23 cellular contexts compared by ENCODE assay signal in the genomic region with DNA sequence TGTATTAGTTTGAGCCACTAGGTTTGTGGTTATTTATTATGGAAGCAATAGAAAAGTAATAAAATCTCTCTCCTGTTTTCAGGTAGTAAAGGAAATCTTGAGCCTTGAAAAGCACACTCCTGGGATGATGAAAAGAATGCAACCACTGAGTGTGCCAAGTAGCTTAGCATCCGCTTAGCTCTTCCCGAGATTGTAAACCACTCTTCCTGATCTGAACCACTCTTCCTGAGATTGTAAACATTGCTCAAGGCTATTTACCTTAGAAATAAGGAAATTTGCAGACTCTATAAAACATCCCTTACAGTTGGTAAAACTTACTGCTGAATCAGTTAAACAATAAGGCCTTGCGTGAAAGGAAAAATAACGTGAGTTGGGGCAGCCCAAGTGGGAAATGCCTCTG. TPM values are rescaled to one million over a fixed set of nuclear protein-coding genes. Genes with fewer than 3 reads are reported as not detected.
DNase-seq lines count a peak whose midpoint lies in the region; ATAC-seq, FAIRE-seq and TF ChIP-seq lines count a peak whose summit lies in the region.
"Had no signal": no experiment of that assay in that cellular context is flagged by ENCODE, and none has a peak within 500 bp of the region (broad histone marks: within the 10 kb centered on the region; RNA-seq: fewer than 3 reads in every experiment).

No MANE protein-coding gene starts in this region.

- DNase-seq in left ventricle myocardium inferior (no peak), cardiac septum (ENCODE audit: low spot score) (no peak), endothelial cell (ENCODE audit: low spot score) (no peak), lower lobe of right lung (no peak), kidney glomerular epithelial cell (lab: John Stamatoyannopoulos, UW) (no peak), small intestine (no peak)
- DNase-seq: BE2C; CD4-positive, alpha-beta T cell; DMS153; GF-D8; MG63; NCI-H1048; NCI-H2081; NCI-H510A treated with DMSO at 0.1 percent for 48 hours; NCI-H774; OCI-M1; SHP77 had no signal

- H3K27ac ChIP-seq in left ventricle myocardium inferior (replicated peaks) (peak overlapping the region; percentile 9), lower lobe of right lung (no peak overlapping the region), small intestine (ENCODE audit: low read depth in 1 of 2, low read length in 1 of 2) (no peak overlapping the region)
- H3K27ac ChIP-seq: HL-60, KMS-11 had no signal

- H3K4me3 ChIP-seq in left ventricle myocardium inferior (no peak overlapping the region), lower lobe of right lung (no peak overlapping the region), small intestine (ENCODE audit: low read depth in 1 of 2, low read length in 2 of 2) (no peak overlapping the region)
- H3K4me3 ChIP-seq: HAP-1, MG63 had no signal

- H3K27ac Mint-ChIP-seq in endothelial cell (ENCODE audit: unreplicated experiment) = peak overlapping the region; percentile 98
- H3K27ac Mint-ChIP-seq: CD4-positive, alpha-beta T cell had no signal

- H3K27me3 ChIP-seq in left ventricle myocardium inferior (ENCODE audit: low read depth) (no peaks in the 10 kb centered on the region), lower lobe of right lung (ENCODE audit: low read depth) (no peaks in the 10 kb centered on the region), small intestine (ENCODE audit: control insufficient read depth in 2 of 2, insufficient read depth in 2 of 2, low read length in 2 of 2) (no peaks in the 10 kb centered on the region)
- H3K27me3 ChIP-seq: BE2C, MG63 had no signal

- no peak for TF ChIP-seq CTCF in left ventricle myocardium inferior (IDR thresholded peaks at IDR 0.05; ENCODE audit: borderline replicate concordance)
- TF ChIP-seq CTCF in endothelial cell (IDR thresholded peaks at IDR 0.05; ENCODE audit: unreplicated experiment) = no peak
- no peak for TF ChIP-seq CTCF in lower lobe of right lung (IDR thresholded peaks at IDR 0.05)

- H3K9me3 ChIP-seq in left ventricle myocardium inferior (replicated peaks) (no peaks in the 10 kb centered on the region), lower lobe of right lung (no peaks in the 10 kb centered on the region), small intestine (ENCODE audit: control insufficient read depth, low read depth) (no peaks in the 10 kb centered on the region)
- H3K9me3 ChIP-seq: BE2C, HAP-1, MG63 had no signal

- peaks cover 3% of the 10 kb centered on the region for H3K27me3 Mint-ChIP-seq in endothelial cell (ENCODE audit: unreplicated experiment)

- no peaks in the 10 kb centered on the region for H3K9me3 Mint-ChIP-seq in endothelial cell (ENCODE audit: unreplicated experiment)
- H3K9me3 Mint-ChIP-seq: CD4-positive, alpha-beta T cell had no signal

- WGBS in small intestine, 3 donors = 64 to 67% (median 64%) methylated on average over 4 of the region's 4 CpGs

- intact Hi-C loops in left ventricle myocardium inferior (cut with micrococcal nuclease) (no loop called here), cardiac septum (cut with DNase I) (loop anchor here (1.0 kb wide), 1 partner anchor 107 kb away; no protein-coding TSS in a partner anchor), lower lobe of right lung (cut with DNase I) (no loop called here)

- no peak for FAIRE-seq in small intestine (lab: Jason Lieb, UNC)
- FAIRE-seq: A204.1 had no signal

- H3K4me3 Mint-ChIP-seq in endothelial cell (ENCODE audit: unreplicated experiment) = peak overlapping the region; percentile 23
- H3K4me3 Mint-ChIP-seq: CD4-positive, alpha-beta T cell had no signal

- H3K36me3 ChIP-seq in left ventricle myocardium inferior = no peaks in the 10 kb centered on the region
- no peaks in the 10 kb centered on the region for H3K36me3 ChIP-seq in lower lobe of right lung
- no peaks in the 10 kb centered on the region for H3K36me3 ChIP-seq in small intestine (ENCODE audit: control insufficient read depth in 2 of 2, insufficient read depth in 2 of 2, low read length in 2 of 2)
- H3K36me3 ChIP-seq: BE2C, HAP-1, MG63 had no signal

- ATAC-seq in lower lobe of right lung = peak; percentile 73 to 79
- no peak for ATAC-seq in HG02588 (IDR thresholded peaks at IDR 0.05; ENCODE audit: unreplicated experiment)

- H3K4me1 ChIP-seq in left ventricle myocardium inferior (peaks cover 16% of the 10 kb centered on the region), lower lobe of right lung (peaks cover 23% of the 10 kb centered on the region), small intestine (ENCODE audit: control insufficient read depth in 2 of 2, insufficient read depth in 1 of 2, low read depth in 1 of 2, low read length in 1 of 2) (no peaks in the 10 kb centered on the region)
- H3K4me1 ChIP-seq: BE2C, HAP-1 had no signal

- H3K36me3 Mint-ChIP-seq in endothelial cell (ENCODE audit: low read depth, unreplicated experiment) = no peaks in the 10 kb centered on the region

- peaks cover 41% of the 10 kb centered on the region for H3K4me1 Mint-ChIP-seq in endothelial cell (ENCODE audit: unreplicated experiment)

RNA-seq across cellular contexts. Expression of gene IL33, which starts 17.4 kb away (rescaled TPM):
- total RNA-seq in left ventricle myocardium inferior (27.1 TPM), cardiac septum (18.6 TPM), endothelial cell (ENCODE audit: unreplicated experiment) (0.31 TPM), lower lobe of right lung (47.8 TPM)
- polyA plus RNA-seq in small intestine = 10 to 100 TPM in 1 of 3 donors, 1 to 10 TPM in 1, under 1 TPM in 1; 0.45 to 18.7 (median 1.4) TPM
- total RNA-seq: CD4-positive, alpha-beta T cell; HT1080 had no signal

Comparison
In these comparisons a context has a peak if more than half of its experiments do, and no peak if none do; other contexts are left out.
1. RNA of gene IL33, which starts 17.4 kb away (total RNA-seq): 47.8 TPM in lower lobe of right lung (single experiment), 27.1 TPM in left ventricle myocardium inferior (single experiment) and 18.6 TPM in cardiac septum (single experiment); 0.31 TPM in endothelial cell (single experiment); every median in the first group is over 10 times any median in the second.